ENCODE assay signal across 19 cellular contexts in genomic region chr1:58909914-58910681, GRCh38.
"Had no signal": no experiment of that assay in that cellular context is flagged by ENCODE, and none has a peak within 500 bp of the region (broad histone marks: within the 10 kb centered on the region; RNA-seq: fewer than 3 reads in every experiment).

No MANE protein-coding gene starts in this region.

- H3K27me3 Mint-ChIP-seq: activated CD8-positive, alpha-beta T cell treated with anti-CD3 and anti-CD28 coated beads for 36 hours; memory B cell; natural killer cell treated with Interleukin-12 subunit alpha and Interleukin-12 subunit beta and Interleukin-15 and Interleukin-18, amount 100 ng/mL, for 72 hours had no signal

- H3K4me3 ChIP-seq: colonic mucosa, upper lobe of left lung had no signal

- FAIRE-seq: kidney, TTC549 had no signal

- H3K27ac ChIP-seq: colonic mucosa, upper lobe of left lung had no signal

- H3K36me3 Mint-ChIP-seq: brain had no signal

- H3K27ac Mint-ChIP-seq: activated CD8-positive, alpha-beta T cell treated with anti-CD3 and anti-CD28 coated beads for 36 hours; activated naive CD4-positive, alpha-beta T cell treated with anti-CD3 and anti-CD28 coated beads, Interleukin-2, amount 50 U/mL, for 72 hours; brain; memory B cell; WTC11 had no signal

- H3K4me1 Mint-ChIP-seq: memory B cell; stimulated activated naive CD8-positive, alpha-beta T cell treated with anti-CD3 and anti-CD28 coated beads, Interleukin-15, amount 100 ng/mL, for 72 hours had no signal

- H3K4me1 ChIP-seq: colonic mucosa had no signal

- DNase-seq: activated CD4-positive, alpha-beta T cell treated with anti-CD3 and anti-CD28 coated beads for 48 hours; activated CD8-positive, alpha-beta T cell treated with anti-CD3 and anti-CD28 coated beads for 36 hours; activated gamma-delta T cell; activated T-cell treated with anti-CD3 and anti-CD28 coated beads, Interleukin-2, amount 50 U/mL, for 48 hours; amygdala; central memory CD4-positive, alpha-beta T cell; colonic mucosa; effector CD8-positive, alpha-beta T cell; kidney; left ventricle myocardium superior; retina; stimulated activated naive CD8-positive, alpha-beta T cell treated with anti-CD3 and anti-CD28 coated beads, Interleukin-15, amount 100 ng/mL, for 72 hours; upper lobe of left lung had no signal

- H3K4me3 Mint-ChIP-seq: activated CD8-positive, alpha-beta T cell treated with anti-CD3 and anti-CD28 coated beads for 36 hours; brain; memory B cell; natural killer cell treated with Interleukin-12 subunit alpha and Interleukin-12 subunit beta and Interleukin-15 and Interleukin-18, amount 100 ng/mL, for 72 hours; stimulated activated naive CD8-positive, alpha-beta T cell treated with anti-CD3 and anti-CD28 coated beads, Interleukin-15, amount 100 ng/mL, for 72 hours; WTC11 had no signal

- H3K9me3 Mint-ChIP-seq: natural killer cell treated with Interleukin-12 subunit alpha and Interleukin-12 subunit beta and Interleukin-15 and Interleukin-18, amount 100 ng/mL, for 72 hours had no signal

- H3K9me3 ChIP-seq: colonic mucosa had no signal

- ATAC-seq: activated CD8-positive, alpha-beta T cell treated with anti-CD3 and anti-CD28 coated beads for 36 hours; activated naive CD4-positive, alpha-beta T cell treated with anti-CD3 and anti-CD28 coated beads, Interleukin-2, amount 50 U/mL, for 72 hours; left ventricle myocardium superior; natural killer cell treated with Interleukin-12 subunit alpha and Interleukin-12 subunit beta and Interleukin-15 and Interleukin-18, amount 100 ng/mL, for 72 hours; stimulated activated naive CD8-positive, alpha-beta T cell treated with anti-CD3 and anti-CD28 coated beads, Interleukin-15, amount 100 ng/mL, for 72 hours; WTC11 had no signal

- H3K27me3 ChIP-seq: colonic mucosa, upper lobe of left lung had no signal

- H3K36me3 ChIP-seq: colonic mucosa, upper lobe of left lung had no signal
